10 cellular contexts compared by ENCODE assay signal in genomic region chr18:38545071-38545470, GRCh38.
DNase-seq lines count a peak whose midpoint lies in the region; ATAC-seq and TF ChIP-seq lines count a peak whose summit lies in the region.
"Had no signal": no experiment of that assay in that cellular context is flagged by ENCODE, and none has a peak within 500 bp of the region (broad histone marks: within the 10 kb centered on the region; RNA-seq: fewer than 3 reads in every experiment).

No MANE protein-coding gene starts in this region.

- no TSS peak for BruUV-seq in Calu3 (replicated peaks; lab: Mats Ljungman, UMichigan)

- no peaks in the 10 kb centered on the region for H3K27me3 Mint-ChIP-seq in Calu3 (ENCODE audit: unreplicated experiment)

- no peaks in the 10 kb centered on the region for H3K9me3 Mint-ChIP-seq in Calu3 (ENCODE audit: low read depth, unreplicated experiment)

- intact Hi-C loops in Calu3 (cut with micrococcal nuclease; ENCODE audit: unreplicated experiment): no loop called here

- TF ChIP-seq CTCF in Calu3 (IDR thresholded peaks at IDR 0.05; ENCODE audit: unreplicated experiment) (no peak), GM12873 (IDR thresholded peaks at IDR 0.05; ENCODE audit: insufficient read depth, low read depth, low read length, missing control alignments) (peak; percentile 62), NB4 (IDR thresholded peaks at IDR 0.05; ENCODE audit: low read depth, low read length) (peak; percentile 54), fibroblast of pulmonary artery (IDR thresholded peaks at IDR 0.05; ENCODE audit: low read length, missing control alignments) (peak; percentile 19)

- H3K4me1 Mint-ChIP-seq in Calu3 (ENCODE audit: low read depth, unreplicated experiment): no peaks in the 10 kb centered on the region

- ATAC-seq in GM18511 (IDR thresholded peaks at IDR 0.05; ENCODE audit: unreplicated experiment) (no peak), HG02852 (IDR thresholded peaks at IDR 0.05; ENCODE audit: unreplicated experiment) (no peak)
- ATAC-seq: K562 had no signal

- DNase-seq in Calu3 (peak; percentile 42), NB4 (ENCODE audit: low read depth) (peak; percentile 32), fibroblast of pulmonary artery (ENCODE audit: low read depth) (peak; percentile 2), COLO829 (ENCODE audit: low spot score) (no peak), T1000 (lab: John Stamatoyannopoulos, UW) (no peak)

- no peak for TF ChIP-seq POLR2A in NB4 (IDR thresholded peaks at IDR 0.05; ENCODE audit: extremely low read depth, insufficient read length)

- H3K36me3 Mint-ChIP-seq in Calu3 (ENCODE audit: insufficient read depth, unreplicated experiment): no peaks in the 10 kb centered on the region

- CTCF ChIA-PET in Calu3 (lab: Charles Lee): no interaction called here

- no peak overlapping the region for H3K4me3 Mint-ChIP-seq in Calu3 (ENCODE audit: low read depth, unreplicated experiment)

- H3K4me3 ChIP-seq in NB4 (ENCODE audit: low read depth, low read length) (no peak overlapping the region), fibroblast of pulmonary artery (replicated peaks; ENCODE audit: low read depth, low read length) (no peak overlapping the region)
- H3K4me3 ChIP-seq: K562, SK-N-MC had no signal

- no peak overlapping the region for H3K27ac Mint-ChIP-seq in Calu3 (ENCODE audit: unreplicated experiment)

Comparison
In these comparisons a context has a peak if more than half of its experiments do, and no peak if none do; other contexts are left out.
1. DNase-seq: peak in Calu3 (single experiment), NB4 (single experiment) and fibroblast of pulmonary artery (single experiment); none in COLO829 (single experiment) and T1000 (single experiment).